In the genomic region with DNA sequence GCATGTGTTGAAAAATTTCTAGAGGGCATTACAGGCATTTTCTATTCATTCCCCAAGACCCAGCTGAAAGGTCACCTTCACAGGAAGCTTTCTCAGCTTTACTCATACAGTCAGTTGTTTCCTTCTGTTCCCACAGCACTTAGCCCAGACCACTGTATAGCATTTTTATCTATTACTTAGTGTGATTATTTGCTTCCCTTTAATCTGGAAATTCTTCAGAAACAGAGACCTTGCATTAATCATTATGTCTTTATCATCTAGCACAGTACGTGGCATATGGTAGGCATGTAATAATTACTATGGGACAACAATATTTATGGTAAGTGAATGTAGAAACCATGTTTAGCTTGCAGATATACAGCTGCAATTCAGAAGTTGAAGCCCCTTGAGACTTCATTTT, we compare ENCODE assay signal across 2 cellular contexts.
TF ChIP-seq lines count a peak whose summit lies in the region.

No MANE protein-coding gene starts in this region.

TF ChIP-seq in SK-N-SH treated with all-trans-retinoic acid at 6 μM for 48 hours, 23 proteins besides CTCF, POLR2A, EP300 and RAD21 (continued from another document):
- TF ChIP-seq, protein P1, sequence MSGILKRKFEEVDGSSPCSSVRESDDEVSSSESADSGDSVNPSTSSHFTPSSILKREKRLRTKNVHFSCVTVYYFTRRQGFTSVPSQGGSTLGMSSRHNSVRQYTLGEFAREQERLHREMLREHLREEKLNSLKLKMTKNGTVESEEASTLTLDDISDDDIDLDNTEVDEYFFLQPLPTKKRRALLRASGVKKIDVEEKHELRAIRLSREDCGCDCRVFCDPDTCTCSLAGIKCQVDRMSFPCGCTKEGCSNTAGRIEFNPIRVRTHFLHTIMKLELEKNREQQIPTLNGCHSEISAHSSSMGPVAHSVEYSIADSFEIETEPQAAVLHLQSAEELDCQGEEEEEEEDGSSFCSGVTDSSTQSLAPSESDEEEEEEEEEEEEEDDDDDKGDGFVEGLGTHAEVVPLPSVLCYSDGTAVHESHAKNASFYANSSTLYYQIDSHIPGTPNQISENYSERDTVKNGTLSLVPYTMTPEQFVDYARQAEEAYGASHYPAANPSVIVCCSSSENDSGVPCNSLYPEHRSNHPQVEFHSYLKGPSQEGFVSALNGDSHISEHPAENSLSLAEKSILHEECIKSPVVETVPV (CRISPR knock-in tag; IDR thresholded peaks at IDR 0.05) = no peak
- TF ChIP-seq TOX (CRISPR knock-in tag; IDR thresholded peaks at IDR 0.05; ENCODE audit: borderline replicate concordance) (no peak), ARNTL (CRISPR knock-in tag; IDR thresholded peaks at IDR 0.05; ENCODE audit: borderline replicate concordance, low read depth) (no peak), OSR1 (CRISPR knock-in tag; IDR thresholded peaks at IDR 0.05) (no peak), ZNF565 (CRISPR knock-in tag; conservative IDR thresholded peaks at IDR 0.05; ENCODE audit: low read depth) (no peak), CREB5 (CRISPR knock-in tag; IDR thresholded peaks at IDR 0.05; ENCODE audit: low read depth) (peak; percentile 64; the same call in 1 of the 2 replicates), RARB (CRISPR knock-in tag; IDR thresholded peaks at IDR 0.05) (no peak), ZC3H10 (CRISPR knock-in tag; IDR thresholded peaks at IDR 0.05) (0 out of 2 replicates have a peak, but pooled peaks have one; percentile 26)
- TF ChIP-seq, protein P2, sequence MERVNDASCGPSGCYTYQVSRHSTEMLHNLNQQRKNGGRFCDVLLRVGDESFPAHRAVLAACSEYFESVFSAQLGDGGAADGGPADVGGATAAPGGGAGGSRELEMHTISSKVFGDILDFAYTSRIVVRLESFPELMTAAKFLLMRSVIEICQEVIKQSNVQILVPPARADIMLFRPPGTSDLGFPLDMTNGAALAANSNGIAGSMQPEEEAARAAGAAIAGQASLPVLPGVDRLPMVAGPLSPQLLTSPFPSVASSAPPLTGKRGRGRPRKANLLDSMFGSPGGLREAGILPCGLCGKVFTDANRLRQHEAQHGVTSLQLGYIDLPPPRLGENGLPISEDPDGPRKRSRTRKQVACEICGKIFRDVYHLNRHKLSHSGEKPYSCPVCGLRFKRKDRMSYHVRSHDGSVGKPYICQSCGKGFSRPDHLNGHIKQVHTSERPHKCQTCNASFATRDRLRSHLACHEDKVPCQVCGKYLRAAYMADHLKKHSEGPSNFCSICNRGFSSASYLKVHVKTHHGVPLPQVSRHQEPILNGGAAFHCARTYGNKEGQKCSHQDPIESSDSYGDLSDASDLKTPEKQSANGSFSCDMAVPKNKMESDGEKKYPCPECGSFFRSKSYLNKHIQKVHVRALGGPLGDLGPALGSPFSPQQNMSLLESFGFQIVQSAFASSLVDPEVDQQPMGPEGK (CRISPR knock-in tag; IDR thresholded peaks at IDR 0.05; ENCODE audit: borderline replicate concordance) = peak; percentile 41; the same call in 1 of the 2 replicates
- TF ChIP-seq, protein P3, sequence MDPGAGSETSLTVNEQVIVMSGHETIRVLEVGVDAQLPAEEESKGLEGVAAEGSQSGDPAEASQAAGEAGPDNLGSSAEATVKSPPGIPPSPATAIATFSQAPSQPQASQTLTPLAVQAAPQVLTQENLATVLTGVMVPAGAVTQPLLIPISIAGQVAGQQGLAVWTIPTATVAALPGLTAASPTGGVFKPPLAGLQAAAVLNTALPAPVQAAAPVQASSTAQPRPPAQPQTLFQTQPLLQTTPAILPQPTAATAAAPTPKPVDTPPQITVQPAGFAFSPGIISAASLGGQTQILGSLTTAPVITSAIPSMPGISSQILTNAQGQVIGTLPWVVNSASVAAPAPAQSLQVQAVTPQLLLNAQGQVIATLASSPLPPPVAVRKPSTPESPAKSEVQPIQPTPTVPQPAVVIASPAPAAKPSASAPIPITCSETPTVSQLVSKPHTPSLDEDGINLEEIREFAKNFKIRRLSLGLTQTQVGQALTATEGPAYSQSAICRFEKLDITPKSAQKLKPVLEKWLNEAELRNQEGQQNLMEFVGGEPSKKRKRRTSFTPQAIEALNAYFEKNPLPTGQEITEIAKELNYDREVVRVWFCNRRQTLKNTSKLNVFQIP (CRISPR knock-in tag; IDR thresholded peaks at IDR 0.05; ENCODE audit: borderline replicate concordance, low read depth) = no peak
TF ChIP-seq in SK-N-SH treated with all-trans-retinoic acid at 6 μM for 48 hours: peak in this region for 7.

TF ChIP-seq in SK-N-SH, 30 proteins besides CTCF, POLR2A, EP300 and RAD21 (continued from another document):
- TF ChIP-seq, protein P4, sequence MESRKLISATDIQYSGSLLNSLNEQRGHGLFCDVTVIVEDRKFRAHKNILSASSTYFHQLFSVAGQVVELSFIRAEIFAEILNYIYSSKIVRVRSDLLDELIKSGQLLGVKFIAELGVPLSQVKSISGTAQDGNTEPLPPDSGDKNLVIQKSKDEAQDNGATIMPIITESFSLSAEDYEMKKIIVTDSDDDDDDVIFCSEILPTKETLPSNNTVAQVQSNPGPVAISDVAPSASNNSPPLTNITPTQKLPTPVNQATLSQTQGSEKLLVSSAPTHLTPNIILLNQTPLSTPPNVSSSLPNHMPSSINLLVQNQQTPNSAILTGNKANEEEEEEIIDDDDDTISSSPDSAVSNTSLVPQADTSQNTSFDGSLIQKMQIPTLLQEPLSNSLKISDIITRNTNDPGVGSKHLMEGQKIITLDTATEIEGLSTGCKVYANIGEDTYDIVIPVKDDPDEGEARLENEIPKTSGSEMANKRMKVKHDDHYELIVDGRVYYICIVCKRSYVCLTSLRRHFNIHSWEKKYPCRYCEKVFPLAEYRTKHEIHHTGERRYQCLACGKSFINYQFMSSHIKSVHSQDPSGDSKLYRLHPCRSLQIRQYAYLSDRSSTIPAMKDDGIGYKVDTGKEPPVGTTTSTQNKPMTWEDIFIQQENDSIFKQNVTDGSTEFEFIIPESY (IDR thresholded peaks at IDR 0.05; ENCODE audit: borderline replicate concordance, low read depth) = no peak
- no peak for TF ChIP-seq SMC3 (IDR thresholded peaks at IDR 0.05; ENCODE audit: low read depth, low read length)
- TF ChIP-seq RFX5 (IDR thresholded peaks at IDR 0.05; ENCODE audit: low read length) = no peak
- no peak for TF ChIP-seq FOXM1 (IDR thresholded peaks at IDR 0.05; ENCODE audit: low read depth)
- no peak for TF ChIP-seq MEF2A (IDR thresholded peaks at IDR 0.05; ENCODE audit: borderline replicate concordance, low read depth)
- TF ChIP-seq TCF12 (IDR thresholded peaks at IDR 0.05) = no peak
- no peak for TF ChIP-seq POLR2AphosphoS5 (IDR thresholded peaks at IDR 0.05; ENCODE audit: low read depth, low read length)
- TF ChIP-seq JUND (IDR thresholded peaks at IDR 0.05) = no peak
- TF ChIP-seq RCOR1 (IDR thresholded peaks at IDR 0.05; ENCODE audit: low read length) = no peak
- TF ChIP-seq SIN3A (IDR thresholded peaks at IDR 0.05; ENCODE audit: borderline replicate concordance, low read depth, low read length) = no peak
- TF ChIP-seq NFIC (IDR thresholded peaks at IDR 0.05; ENCODE audit: borderline replicate concordance) = no peak
- no peak for TF ChIP-seq RXRA (IDR thresholded peaks at IDR 0.05; ENCODE audit: borderline replicate concordance, low read depth)
- no peak for TF ChIP-seq FOXJ3 (CRISPR knock-in tag; IDR thresholded peaks at IDR 0.05)
- no peak for TF ChIP-seq GABPA (IDR thresholded peaks at IDR 0.05; ENCODE audit: low read depth)
- TF ChIP-seq YY1 (IDR thresholded peaks at IDR 0.05; ENCODE audit: low read depth) = no peak
- TF ChIP-seq, protein P5, sequence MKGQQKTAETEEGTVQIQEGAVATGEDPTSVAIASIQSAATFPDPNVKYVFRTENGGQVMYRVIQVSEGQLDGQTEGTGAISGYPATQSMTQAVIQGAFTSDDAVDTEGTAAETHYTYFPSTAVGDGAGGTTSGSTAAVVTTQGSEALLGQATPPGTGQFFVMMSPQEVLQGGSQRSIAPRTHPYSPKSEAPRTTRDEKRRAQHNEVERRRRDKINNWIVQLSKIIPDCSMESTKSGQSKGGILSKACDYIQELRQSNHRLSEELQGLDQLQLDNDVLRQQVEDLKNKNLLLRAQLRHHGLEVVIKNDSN (IDR thresholded peaks at IDR 0.05; ENCODE audit: borderline replicate concordance, low read depth) = no peak
